Comparison of ENCODE assay signal across 9 cellular contexts in genomic region chr5:112862085-112862484, GRCh38. TPM values are rescaled to one million over a fixed set of nuclear protein-coding genes. Genes with fewer than 3 reads are reported as not detected.
DNase-seq lines count a peak whose midpoint lies in the region; ATAC-seq and TF ChIP-seq lines count a peak whose summit lies in the region.
"Had no signal": no experiment of that assay in that cellular context is flagged by ENCODE, and none has a peak within 500 bp of the region (broad histone marks: within the 10 kb centered on the region; RNA-seq: fewer than 3 reads in every experiment).

No MANE protein-coding gene starts in this region.

- intact Hi-C loops in PC-9 (cut with micrococcal nuclease; ENCODE audit: unreplicated experiment) = loop anchor here (5.0 kb wide), 1 partner anchor 115 kb away; the partner anchor contains the start of gene DCP2
- intact Hi-C loops in left colon (cut with DNase I, micrococcal nuclease) = no loop called here

- H2AFZ ChIP-seq in PC-9 = peak overlapping the region; percentile 97; the same call in 1 of the 2 replicates

- H3K9me2 ChIP-seq in PC-9 (ENCODE audit: insufficient read depth) = no peaks in the 10 kb centered on the region

- DNase-seq in PC-9 (no peak), epithelial cell of prostate (ENCODE audit: low read depth, low spot score) (no peak), progenitor cell of endocrine pancreas (ENCODE audit: low spot score, unreplicated experiment) (no peak), Kasumi-1 (lab: John Stamatoyannopoulos, UW) (no peak), NCI-H2107 (lab: John Stamatoyannopoulos, UW) (no peak), left colon (no peak)
- no peak for DNase-seq in activated effector memory CD4-positive, alpha-beta T cell treated with Interleukin-2 at 50 U/mL for 16 hours
- DNase-seq: KBM-7 had no signal

- peaks cover 22% of the 10 kb centered on the region; the same call in 1 of the 2 replicates for H3F3A ChIP-seq in PC-9 (ENCODE audit: insufficient read depth, low read depth)

- H3K4me1 ChIP-seq in ES-I3 (ENCODE audit: insufficient read depth, low read length) = peaks cover 10% of the 10 kb centered on the region; the same call in 1 of the 2 replicates
- H3K4me1 ChIP-seq in PC-9 (replicated peaks; ENCODE audit: insufficient read depth) = peaks cover 20% of the 10 kb centered on the region

- POLR2A ChIA-PET in PC-9 (lab: Charles Lee; ENCODE audit: unreplicated experiment) = no interaction called here

- H3K27me3 ChIP-seq in PC-9 (ENCODE audit: insufficient read depth, low read depth) = no peaks in the 10 kb centered on the region

- H3K36me3 ChIP-seq in ES-I3 (ENCODE audit: insufficient read depth, low read length) = peaks cover 24% of the 10 kb centered on the region
- H3K36me3 ChIP-seq in PC-9 (ENCODE audit: low read depth) = peaks cover 34% of the 10 kb centered on the region

- H3K36me3 Mint-ChIP-seq in progenitor cell of endocrine pancreas (ENCODE audit: insufficient read depth) = peaks cover 16% of the 10 kb centered on the region

- no TSS peak for BruUV-seq in PC-9 (replicated peaks; lab: Mats Ljungman, UMichigan)

- H3K27me3 Mint-ChIP-seq in progenitor cell of endocrine pancreas = peaks cover 11% of the 10 kb centered on the region

- peaks cover 42% of the 10 kb centered on the region for H3K79me2 ChIP-seq in PC-9 (ENCODE audit: low read depth)

- no peak for ATAC-seq in left colon

- H4K20me1 ChIP-seq in PC-9 (ENCODE audit: insufficient read depth) = peaks cover 21% of the 10 kb centered on the region

- peak overlapping the region; percentile 84 for H3K4me3 ChIP-seq in PC-9

- peak overlapping the region; percentile 83 for H3K4me2 ChIP-seq in PC-9

- H3K27ac ChIP-seq in PC-9 = peak overlapping the region; percentile 69
- H3K27ac ChIP-seq in epithelial cell of prostate = peak overlapping the region; percentile 77

- peak overlapping the region; percentile 80 for H3K9ac ChIP-seq in ES-I3 (ENCODE audit: low read depth, low read length)

- TF ChIP-seq CTCF in PC-9 (conservative IDR thresholded peaks at IDR 0.05) = no peak
- TF ChIP-seq CTCF in progenitor cell of endocrine pancreas (IDR thresholded peaks at IDR 0.05; ENCODE audit: unreplicated experiment) = no peak

- peak overlapping the region; percentile 96 for H3K27ac Mint-ChIP-seq in progenitor cell of endocrine pancreas

- CTCF ChIA-PET in PC-9 (lab: Charles Lee) = no interaction called here

- H3K9me3 ChIP-seq in ES-I3 (ENCODE audit: control insufficient read depth, insufficient read depth, low read length) (no peaks in the 10 kb centered on the region), PC-9 (ENCODE audit: insufficient read depth, low read depth) (no peaks in the 10 kb centered on the region)

- peaks cover 17% of the 10 kb centered on the region for H3K4me1 Mint-ChIP-seq in progenitor cell of endocrine pancreas (ENCODE audit: low read depth)

- H3K4me3 Mint-ChIP-seq in progenitor cell of endocrine pancreas (ENCODE audit: low read depth) = peak overlapping the region; percentile 95

- H3K9me3 Mint-ChIP-seq in progenitor cell of endocrine pancreas (ENCODE audit: low read depth) = peaks cover 6% of the 10 kb centered on the region

RNA-seq across cellular contexts. Expression of gene SRP19, which starts 1.0 kb away (rescaled TPM):
- total RNA-seq in PC-9 (2021) = 26.8 and 34.4 TPM in 2 replicates
- 61.6 and 62.0 TPM in 2 replicates for total RNA-seq in progenitor cell of endocrine pancreas
- total RNA-seq in left colon = 10 to 100 TPM; 26.9 to 30.7 TPM

RNA-seq across cellular contexts. Expression of gene REEP5, which starts 59.9 kb away (rescaled TPM):
- total RNA-seq in PC-9 (2021) (45.2 and 53.6 TPM in 2 replicates), progenitor cell of endocrine pancreas (31.9 and 33.8 TPM in 2 replicates), left colon (10 to 100 TPM; 80.6 to 81.7 TPM)
